Comparison of ENCODE assay signal across 8 cellular contexts in genomic region chr7:144726840-144727239, GRCh38.
DNase-seq lines count a peak whose midpoint lies in the region; ATAC-seq, FAIRE-seq and TF ChIP-seq lines count a peak whose summit lies in the region.
"Not testable (repeated sequence)": the region's sequence is repeated elsewhere in the genome, so short reads cannot be mapped to it uniquely, and the experiment has no call there.

No MANE protein-coding gene starts in this region.

- not testable (repeated sequence) for H3K27ac ChIP-seq in A549; HCT116 (ENCODE audit: low read depth, low read length); OCI-LY1 (ENCODE audit: low read depth, low read length, poor library complexity, severe bottlenecking); RWPE2 (ENCODE audit: poor library complexity, severe bottlenecking); GM12878 (ENCODE audit: control insufficient read depth, insufficient read depth)

- 0 out of 3 replicates have a peak, but pooled peaks have one; percentile 12 for TF ChIP-seq CTCF in A549 (IDR thresholded peaks at IDR 0.05)
- peak in 2 of 3 experiments; percentile 29 to 37; a peak in 3 of 6 replicates for TF ChIP-seq CTCF in HCT116 (IDR thresholded peaks at IDR 0.05 in 2 of 3, conservative IDR thresholded peaks at IDR 0.05 in 1 of 3; ENCODE audit: borderline replicate concordance in 1 of 3, insufficient read depth in 1 of 3, low read depth in 2 of 3, low read length in 2 of 3)
- peak; percentile 52 for TF ChIP-seq CTCF in OCI-LY1 (IDR thresholded peaks at IDR 0.05; ENCODE audit: low read length)
- peak; percentile 41 for TF ChIP-seq CTCF in RWPE2 (IDR thresholded peaks at IDR 0.05; ENCODE audit: poor library complexity, severe bottlenecking)
- not testable (repeated sequence) for TF ChIP-seq CTCF in GM12878 (IDR thresholded peaks at IDR 0.05 in 2 of 3, conservative IDR thresholded peaks at IDR 0.05 in 1 of 3; ENCODE audit: control insufficient read depth in 2 of 3, extremely low read depth in 1 of 3, insufficient read depth in 1 of 3, low read depth in 3 of 3, low read length in 3 of 3)
- peak; percentile 20 for TF ChIP-seq CTCF in glutamatergic neuron (IDR thresholded peaks at IDR 0.05; ENCODE audit: partially characterized antibody, unreplicated experiment)

- not testable (repeated sequence) for H3K4me1 Mint-ChIP-seq in glutamatergic neuron (ENCODE audit: low read depth, unreplicated experiment); stimulated activated naive B cell treated with anti-CD40 and anti-IgM and Interleukin-4, amounts not matched to agents 10 μg/mL and 1 μg/mL and 100 μg/mL, for 72 hours

- not testable (repeated sequence) for H3K79me2 ChIP-seq in HCT116 (ENCODE audit: insufficient read depth, low read length); OCI-LY1 (ENCODE audit: insufficient read depth, low read length); GM12878 (ENCODE audit: control insufficient read depth, insufficient read depth, low read length)

- RAD21 ChIA-PET in HCT116 (lab: Charles Lee; ENCODE audit: low non-redundant PET in 1 of 2, low total read pairs in 2 of 2, uncharacterized antibody in 2 of 2, unreplicated experiment in 2 of 2); GM12878 (lab: Charles Lee; ENCODE audit: unreplicated experiment): not testable (repeated sequence)

- in situ Hi-C loops in GM12878 (cut with MboI), result loop anchor here (25.0 kb wide), 1 partner anchor 1360 kb away; no protein-coding TSS in a partner anchor

- 54% methylated on average over 12 of the region's 12 CpGs for WGBS in A549 (ENCODE audit: missing lambda C conversion rate)
- WGBS in GM12878 (ENCODE audit: insufficient coverage, insufficient replicate concordance, low lambda C conversion rate, missing lambda C conversion rate), result 93% methylated on average over 5 of the region's 12 CpGs

- TF ChIP-seq POLR2A in A549 (IDR thresholded peaks at IDR 0.05; ENCODE audit: low read length); HCT116 (IDR thresholded peaks at IDR 0.05; ENCODE audit: borderline replicate concordance, extremely low read depth, insufficient read depth, insufficient read length); GM12878 (IDR thresholded peaks at IDR 0.05; ENCODE audit: low read depth, low read length): not testable (repeated sequence)

- not testable (repeated sequence) for H3K36me3 ChIP-seq in HCT116 (ENCODE audit: control insufficient read depth in 1 of 2, insufficient read depth in 2 of 2, low read length in 2 of 2); OCI-LY1 (ENCODE audit: insufficient read depth, low read length); RWPE2 (ENCODE audit: low read depth); GM12878 (ENCODE audit: control insufficient read depth in 2 of 2, insufficient read depth in 2 of 2, low read length in 1 of 2)

- not testable (repeated sequence) for H3K9ac ChIP-seq in HCT116 (ENCODE audit: low read length); OCI-LY1 (ENCODE audit: low read length); GM12878 (ENCODE audit: control insufficient read depth, insufficient read depth, low read length)

- H3K9me3 ChIP-seq in A549; HCT116 (ENCODE audit: control insufficient read depth in 1 of 2, insufficient read depth in 1 of 2, low read depth in 1 of 2, low read length in 2 of 2); OCI-LY1 (ENCODE audit: low read length); RWPE2 (ENCODE audit: severe bottlenecking); GM12878 (replicated peaks; ENCODE audit: control insufficient read depth, insufficient read depth, low read length): not testable (repeated sequence)

- not testable (repeated sequence) for H3K27me3 Mint-ChIP-seq in glutamatergic neuron (ENCODE audit: unreplicated experiment); stimulated activated naive B cell treated with anti-CD40 and anti-IgM and Interleukin-4, amounts not matched to agents 10 μg/mL and 1 μg/mL and 100 μg/mL, for 72 hours

- not testable (repeated sequence) for H3K27ac Mint-ChIP-seq in glutamatergic neuron (ENCODE audit: unreplicated experiment); stimulated activated naive B cell treated with anti-CD40 and anti-IgM and Interleukin-4, amounts not matched to agents 10 μg/mL and 1 μg/mL and 100 μg/mL, for 72 hours

- H3K4me2 ChIP-seq in A549; HCT116 (ENCODE audit: low read length); OCI-LY1 (ENCODE audit: low read length); GM12878 (ENCODE audit: control insufficient read depth, insufficient read depth): not testable (repeated sequence)

- peak in 1 of 2 experiments; percentile 17 for DNase-seq in A549 (ENCODE audit: low read depth in 1 of 2, low spot score in 1 of 2)
- peak; percentile 22 for DNase-seq in Daoy (ENCODE audit: low read depth)
- DNase-seq in HCT116 (ENCODE audit: low read depth, low spot score); RWPE2 (ENCODE audit: low spot score); GM12878 (ENCODE audit: low read depth, low spot score); glutamatergic neuron: not testable (repeated sequence)
- peak; percentile 0 for DNase-seq in stimulated activated naive B cell treated with anti-CD40 and anti-IgM and Interleukin-4, amounts not matched to agents 10 μg/mL and 1 μg/mL and 100 μg/mL, for 72 hours

- H3F3A ChIP-seq in OCI-LY1 (ENCODE audit: insufficient read depth, low read length), result not testable (repeated sequence)

- H3K9me3 Mint-ChIP-seq in glutamatergic neuron (ENCODE audit: unreplicated experiment); stimulated activated naive B cell treated with anti-CD40 and anti-IgM and Interleukin-4, amounts not matched to agents 10 μg/mL and 1 μg/mL and 100 μg/mL, for 72 hours: not testable (repeated sequence)

- POLR2A ChIA-PET in A549 (lab: Yijun Ruan, JAX); HCT116 (lab: Charles Lee); GM12878 (lab: Charles Lee): not testable (repeated sequence)

- not testable (repeated sequence) for H2AFZ ChIP-seq in HCT116 (ENCODE audit: low read depth, low read length, poor library complexity, severe bottlenecking); OCI-LY1 (ENCODE audit: low read length); GM12878 (ENCODE audit: control insufficient read depth, low read depth, low read length)

- H3K9me2 ChIP-seq in HCT116 (ENCODE audit: insufficient read depth); OCI-LY1 (ENCODE audit: low read depth, low read length): not testable (repeated sequence)

- CTCF ChIA-PET in A549 (lab: Yijun Ruan, JAX); HCT116 (lab: Charles Lee); GM12878 (lab: Yijun Ruan, JAX): not testable (repeated sequence)

- H3K4me3 ChIP-seq in A549; HCT116 (replicated peaks in 1 of 2; ENCODE audit: low read depth in 1 of 2, low read length in 2 of 2); OCI-LY1 (ENCODE audit: low read depth, low read length, poor library complexity, severe bottlenecking); RWPE2 (ENCODE audit: severe bottlenecking); GM12878: not testable (repeated sequence)

- TF ChIP-seq RAD21 in A549 (conservative IDR thresholded peaks at IDR 0.05 in 1 of 2, IDR thresholded peaks at IDR 0.05 in 1 of 2); HCT116 (IDR thresholded peaks at IDR 0.05; ENCODE audit: low read depth): not testable (repeated sequence)
- TF ChIP-seq RAD21 in GM12878 (IDR thresholded peaks at IDR 0.05; ENCODE audit: insufficient read depth, low read depth, low read length), result 0 out of 2 replicates have a peak, but pooled peaks have one; percentile 4

- H3K4me3 Mint-ChIP-seq in glutamatergic neuron (ENCODE audit: unreplicated experiment); stimulated activated naive B cell treated with anti-CD40 and anti-IgM and Interleukin-4, amounts not matched to agents 10 μg/mL and 1 μg/mL and 100 μg/mL, for 72 hours: not testable (repeated sequence)

- not testable (repeated sequence) for FAIRE-seq in A549 (lab: Jason Lieb, UNC); GM12878 (lab: Jason Lieb, UNC)

- not testable (repeated sequence) for TF ChIP-seq EP300 in A549 (IDR thresholded peaks at IDR 0.05); GM12878 (IDR thresholded peaks at IDR 0.05; ENCODE audit: borderline replicate concordance in 1 of 2, control insufficient read depth in 1 of 2, low read depth in 2 of 2, low read length in 2 of 2)

- H3K27me3 ChIP-seq in HCT116 (ENCODE audit: insufficient read depth, low read length); OCI-LY1 (ENCODE audit: insufficient read depth, low read length); RWPE2 (ENCODE audit: insufficient read depth, poor library complexity, severe bottlenecking); GM12878 (replicated peaks in 1 of 2; ENCODE audit: control insufficient read depth in 2 of 2, insufficient read depth in 2 of 2, low read length in 1 of 2): not testable (repeated sequence)

- ATAC-seq in A549; HCT116; RWPE2 (ENCODE audit: low read depth); GM12878; stimulated activated naive B cell treated with anti-CD40 and anti-IgM and Interleukin-4, amounts not matched to agents 10 μg/mL and 1 μg/mL and 100 μg/mL, for 72 hours (replicated peaks): not testable (repeated sequence)

- H3K36me3 Mint-ChIP-seq in glutamatergic neuron (ENCODE audit: unreplicated experiment), result not testable (repeated sequence)
- H3K36me3 Mint-ChIP-seq in stimulated activated naive B cell treated with anti-CD40 and anti-IgM and Interleukin-4, amounts not matched to agents 10 μg/mL and 1 μg/mL and 100 μg/mL, for 72 hours, result peaks cover 7 to 15% of the 10 kb centered on the region in 2 donors

- H3K4me1 ChIP-seq in A549; HCT116 (ENCODE audit: control insufficient read depth in 1 of 2, insufficient read depth in 2 of 2, low read length in 2 of 2); OCI-LY1 (ENCODE audit: insufficient read depth, low read length, severe bottlenecking); RWPE2 (ENCODE audit: insufficient read depth, poor library complexity, severe bottlenecking); GM12878 (ENCODE audit: control insufficient read depth, insufficient read depth, low read length): not testable (repeated sequence)

- intact Hi-C loops in HCT116 (cut with micrococcal nuclease); GM12878 (cut with micrococcal nuclease; ENCODE audit: unreplicated experiment): not testable (repeated sequence)

- BruUV-seq in HCT116 (replicated peaks; lab: Mats Ljungman, UMichigan); GM12878 (replicated peaks; lab: Mats Ljungman, UMichigan): not testable (repeated sequence)

- not testable (repeated sequence) for H4K20me1 ChIP-seq in HCT116 (ENCODE audit: insufficient read depth); OCI-LY1 (ENCODE audit: insufficient read depth, low read length); GM12878 (ENCODE audit: control insufficient read depth, insufficient read depth)

- SMC1A ChIA-PET in GM12878 (lab: Charles Lee; ENCODE audit: uncharacterized antibody, unreplicated experiment), result not testable (repeated sequence)
